ENCODE assay signal across 8 cellular contexts in the genomic region with DNA sequence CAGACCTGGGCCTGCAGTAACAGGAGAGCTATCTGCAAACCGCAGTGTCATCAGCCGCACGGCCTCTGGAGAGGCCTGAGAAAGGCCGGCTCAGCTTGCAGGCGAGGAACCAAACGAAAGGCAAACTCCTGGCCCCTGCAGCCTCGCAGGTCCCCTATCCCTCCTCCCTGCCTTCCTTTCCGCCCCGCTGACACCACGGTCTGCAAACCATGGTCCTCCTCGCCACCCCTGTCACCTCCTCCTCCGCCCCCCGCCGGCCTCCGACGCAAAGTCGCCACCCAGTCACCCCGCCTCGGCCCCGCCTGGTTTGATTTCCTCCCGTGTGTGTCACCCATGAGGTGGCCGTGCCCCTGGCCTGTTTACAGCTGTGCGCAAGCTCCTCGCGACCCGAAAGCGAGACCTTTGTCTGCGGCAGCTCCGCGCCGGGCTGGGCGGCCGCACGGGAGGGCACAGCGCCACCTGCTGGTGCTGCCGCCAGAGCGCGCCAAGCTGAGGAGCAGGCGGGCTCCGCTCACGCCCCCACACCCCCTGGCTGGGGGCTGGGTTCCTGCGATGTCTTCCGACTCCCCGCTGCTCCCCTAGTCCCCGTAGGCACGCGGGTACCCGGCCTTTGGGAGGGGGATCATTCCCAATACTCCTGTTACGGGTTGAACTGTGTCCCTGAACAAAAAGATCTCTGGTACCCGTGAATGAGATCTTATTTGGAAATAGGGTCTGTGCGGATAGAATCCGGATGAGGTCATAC. TPM values are rescaled to one million over a fixed set of nuclear protein-coding genes. Genes with fewer than 3 reads are reported as not detected.
DNase-seq lines count a peak whose midpoint lies in the region; ATAC-seq lines count a peak whose summit lies in the region.

No MANE protein-coding gene starts in this region.

- H3K27me3 Mint-ChIP-seq in T-cell: no peaks in the 10 kb centered on the region

- intact Hi-C loops in right cardiac atrium (cut with DNase I): loop anchor here in 1 of 4 donors (1.0 to 10.0 kb wide), 2 partner anchors 41 to 90 kb away; no protein-coding TSS in a partner anchor
- intact Hi-C loops in sciatic nerve (cut with DNase I): loop anchor here (1.0 to 10.0 kb wide), 2 partner anchors 41 to 100 kb away; no protein-coding TSS in a partner anchor

- H3K4me1 ChIP-seq in adipocyte (ENCODE audit: control insufficient read depth, insufficient read depth, low read length) (peaks cover 15% of the 10 kb centered on the region), right cardiac atrium (ENCODE audit: control insufficient read depth, insufficient read depth, low read length) (peaks cover 5% of the 10 kb centered on the region)

- WGBS in right cardiac atrium: 4% methylated on average over 52 of the region's 52 CpGs

- peak; percentile 63 for DNase-seq in DMS153 treated with DMSO at 0.1 percent for 48 hours (lab: John Stamatoyannopoulos, UW; ENCODE audit: unreplicated experiment)
- peak; percentile 67 for DNase-seq in LoVo (ENCODE audit: low spot score)
- DNase-seq in T-cell: peak; percentile 67 to 93 (median 86)
- DNase-seq in adipocyte (ENCODE audit: low read depth): peak; percentile 83
- peak; percentile 67 to 91 (median 87) for DNase-seq in right cardiac atrium
- DNase-seq in sciatic nerve (ENCODE audit: low spot score): peak; percentile 82
- DNase-seq in KG1 (lab: John Stamatoyannopoulos, UW): no peak

- H3K27ac ChIP-seq in right cardiac atrium (ENCODE audit: low read length): peak overlapping the region; percentile 9

- peaks cover 63 to 81% (median 71%) of the 10 kb centered on the region in 3 donors for H3K4me1 Mint-ChIP-seq in T-cell

- H3K9me3 Mint-ChIP-seq in T-cell: no peaks in the 10 kb centered on the region

- no peaks in the 10 kb centered on the region for H3K36me3 Mint-ChIP-seq in T-cell

- H3K4me3 Mint-ChIP-seq in T-cell: peak overlapping the region; percentile 70 to 75 (median 72)

- H3K4me3 ChIP-seq in adipocyte (ENCODE audit: low read length): peak overlapping the region; percentile 70
- no peak overlapping the region for H3K4me3 ChIP-seq in right cardiac atrium (ENCODE audit: low read length)

- CTCF ChIA-PET in T-cell (lab: Charles Lee): interaction anchor here (0.6 to 3.0 kb wide), 17 partner anchors 11 to 204 kb away, joined by 3 to 45 read pairs (median 7); a partner anchor contains a TSS

- POLR2A ChIA-PET in T-cell (lab: Charles Lee): interaction anchor here (0.8 to 2.6 kb wide), 5 partner anchors 9 to 114 kb away, joined by 3 to 17 read pairs (median 7); a partner anchor contains a TSS

- H3K27me3 ChIP-seq in adipocyte (replicated peaks; ENCODE audit: control insufficient read depth, insufficient read depth, low read length) (no peaks in the 10 kb centered on the region), right cardiac atrium (ENCODE audit: control insufficient read depth, insufficient read depth) (no peaks in the 10 kb centered on the region)

- H3K9ac ChIP-seq in adipocyte (ENCODE audit: low read length): peak overlapping the region; percentile 75

- H3K9me3 ChIP-seq in adipocyte (ENCODE audit: control insufficient read depth, low read length): no peaks in the 10 kb centered on the region
- H3K9me3 ChIP-seq in right cardiac atrium (ENCODE audit: control insufficient read depth, low read length): no peaks in the 10 kb centered on the region

- H3K27ac Mint-ChIP-seq in T-cell: peak overlapping the region; percentile 85 to 93

- peak; percentile 46 for ATAC-seq in GM21526 (IDR thresholded peaks at IDR 0.05; ENCODE audit: low FRiP score, unreplicated experiment)
- ATAC-seq in T-cell (replicated peaks in 1 of 4): peak; percentile 60 to 74 (median 68)
- ATAC-seq in right cardiac atrium: peak; percentile 15 to 45
- ATAC-seq in sciatic nerve: peak; percentile 49

- no peaks in the 10 kb centered on the region for H3K36me3 ChIP-seq in adipocyte (ENCODE audit: control insufficient read depth, insufficient read depth, low read length, severe bottlenecking)

RNA-seq across cellular contexts. Expression of a gene that starts 19.4 kb away (rescaled TPM):
- total RNA-seq in T-cell (10 to 100 TPM in 2 of 5 donors, 1 to 10 TPM in 3; 1.3 to 13.3 (median 7.9) TPM), right cardiac atrium (10 to 100 TPM in 3 of 4 donors, 1 to 10 TPM in 1; 9.6 to 12.8 (median 11.3) TPM), sciatic nerve (23.2 TPM)
- polyA plus RNA-seq in right cardiac atrium: 7.4 TPM

RNA-seq across cellular contexts. Expression of a gene that starts 23.3 kb away (rescaled TPM):
- total RNA-seq in T-cell (100 to 1,000 TPM in 4 of 5 donors, 10 to 100 TPM in 1; 81.0 to 161 (median 137) TPM), right cardiac atrium (10 to 100 TPM; 18.5 to 36.3 (median 32.1) TPM), sciatic nerve (59.7 TPM)
- 33.8 TPM for polyA plus RNA-seq in right cardiac atrium
